In the genomic region with DNA sequence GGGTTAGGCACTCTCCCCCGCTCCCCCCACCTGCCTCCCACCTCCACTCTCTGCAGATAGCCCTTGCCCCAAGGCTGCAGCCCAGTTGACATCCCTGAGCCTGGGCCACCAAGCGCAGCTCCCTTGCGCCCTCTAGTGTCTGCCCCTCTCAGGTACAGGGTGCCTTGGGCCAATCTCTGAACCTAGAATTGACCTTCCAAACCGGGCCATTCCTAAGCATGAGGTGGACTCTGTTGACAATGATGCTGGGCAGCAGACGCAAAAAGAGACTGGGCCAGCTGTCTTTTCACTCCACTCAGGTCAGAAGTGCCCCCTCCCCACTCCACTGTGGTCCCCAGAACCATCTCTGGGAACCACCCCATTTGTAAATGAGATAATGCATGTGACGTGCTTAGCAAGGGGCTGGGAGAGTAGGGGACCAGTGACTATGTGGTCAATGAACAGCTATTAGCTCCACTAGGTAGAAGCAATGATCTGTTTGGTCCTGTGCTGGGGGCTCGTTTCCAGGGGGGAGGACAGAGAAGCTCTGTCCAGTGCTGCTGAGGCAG, we compare ENCODE assay signal across 8 cellular contexts. TPM values are rescaled to one million over a fixed set of nuclear protein-coding genes. Genes with fewer than 3 reads are reported as not detected.
DNase-seq lines count a peak whose midpoint lies in the region; ATAC-seq and TF ChIP-seq lines count a peak whose summit lies in the region.

No MANE protein-coding gene starts in this region.

- peaks cover 0 to 5% (median 0%) of the 10 kb centered on the region in 7 donors for H3K9me3 Mint-ChIP-seq in CD14-positive monocyte
- no peaks in the 10 kb centered on the region for H3K9me3 Mint-ChIP-seq in activated T-cell treated with anti-CD3 and anti-CD28 coated beads, Interleukin-2, amount 50 U/mL, for 72 hours
- H3K9me3 Mint-ChIP-seq in osteocyte (ENCODE audit: unreplicated experiment): no peaks in the 10 kb centered on the region

- H3K79me2 ChIP-seq in PC-3 (ENCODE audit: low read length): no peaks in the 10 kb centered on the region

- CTCF ChIA-PET in PC-3 (lab: Charles Lee): no interaction called here

- H3K4me3 ChIP-seq in PC-3 (ENCODE audit: low read length): no peak overlapping the region
- H3K4me3 ChIP-seq in foreskin fibroblast (ENCODE audit: low read depth in 1 of 2, low read length in 2 of 2): no peak overlapping the region
- H3K4me3 ChIP-seq in transverse colon: no peak overlapping the region

- H3K9ac ChIP-seq in PC-3 (ENCODE audit: low read length): no peak overlapping the region

- H3K27ac Mint-ChIP-seq in CD14-positive monocyte (peak overlapping the region in 4 of 7 donors; percentile 70 to 79 (median 75)), osteocyte (ENCODE audit: unreplicated experiment) (no peak overlapping the region)
- peak overlapping the region; percentile 22 for H3K27ac Mint-ChIP-seq in activated T-cell treated with anti-CD3 and anti-CD28 coated beads, Interleukin-2, amount 50 U/mL, for 72 hours

- H4K20me1 ChIP-seq in PC-3 (ENCODE audit: low read length): no peaks in the 10 kb centered on the region

- no peaks in the 10 kb centered on the region for H3K9me2 ChIP-seq in PC-3 (replicated peaks; ENCODE audit: low read length)

- peaks cover 40% of the 10 kb centered on the region for H3K4me1 Mint-ChIP-seq in CD14-positive monocyte
- H3K4me1 Mint-ChIP-seq in activated T-cell treated with anti-CD3 and anti-CD28 coated beads, Interleukin-2, amount 50 U/mL, for 72 hours (ENCODE audit: low read depth): peaks cover 52% of the 10 kb centered on the region
- peaks cover 15% of the 10 kb centered on the region for H3K4me1 Mint-ChIP-seq in osteocyte (ENCODE audit: unreplicated experiment)

- TF ChIP-seq CTCF in CD14-positive monocyte (IDR thresholded peaks at IDR 0.05) (peak; percentile 93), PC-3 (conservative IDR thresholded peaks at IDR 0.05; ENCODE audit: low read depth, low read length) (peak; percentile 92), foreskin fibroblast (IDR thresholded peaks at IDR 0.05; ENCODE audit: low read depth, low read length) (peak; percentile 98), osteocyte (IDR thresholded peaks at IDR 0.05) (peak; percentile 84), transverse colon (IDR thresholded peaks at IDR 0.05) (peak; percentile 92 to 93 (median 93))

- DNase-seq in CD14-positive monocyte (ENCODE audit: low spot score): peak; percentile 79
- DNase-seq in H4 (ENCODE audit: low spot score): peak; percentile 32
- DNase-seq in PC-3: peak; percentile 65
- DNase-seq in activated T-cell treated with anti-CD3 and anti-CD28 coated beads, Interleukin-2, amount 50 U/mL, for 72 hours: peak; percentile 86 to 91
- DNase-seq in foreskin fibroblast: peak; percentile 33 to 75
- no peak for DNase-seq in osteocyte (ENCODE audit: extremely low spot score, unreplicated experiment)
- DNase-seq in transverse colon: peak; percentile 84

- H3K36me3 ChIP-seq in PC-3 (ENCODE audit: low read depth, low read length) (no peaks in the 10 kb centered on the region), transverse colon (no peaks in the 10 kb centered on the region)

- H3K36me3 Mint-ChIP-seq in CD14-positive monocyte (peaks cover 2 to 4% of the 10 kb centered on the region in 2 donors), osteocyte (ENCODE audit: unreplicated experiment) (no peaks in the 10 kb centered on the region)
- no peaks in the 10 kb centered on the region for H3K36me3 Mint-ChIP-seq in activated T-cell treated with anti-CD3 and anti-CD28 coated beads, Interleukin-2, amount 50 U/mL, for 72 hours (ENCODE audit: insufficient read depth in 2 of 2)

- no peak overlapping the region for H3K4me3 Mint-ChIP-seq in CD14-positive monocyte
- no peak overlapping the region for H3K4me3 Mint-ChIP-seq in activated T-cell treated with anti-CD3 and anti-CD28 coated beads, Interleukin-2, amount 50 U/mL, for 72 hours
- no peak overlapping the region for H3K4me3 Mint-ChIP-seq in osteocyte (ENCODE audit: unreplicated experiment)

- H3K4me2 ChIP-seq in PC-3 (ENCODE audit: low read length): no peak overlapping the region

- H3K27me3 ChIP-seq in PC-3 (ENCODE audit: low read length) (no peaks in the 10 kb centered on the region), transverse colon (no peaks in the 10 kb centered on the region)

- no peak overlapping the region for H2AFZ ChIP-seq in PC-3 (ENCODE audit: low read length)

- BruUV-seq in PC-3 (replicated peaks; lab: Mats Ljungman, UMichigan): no TSS peak

- H3K27ac ChIP-seq in PC-3 (ENCODE audit: low read length) (no peak overlapping the region), transverse colon (no peak overlapping the region)

- ATAC-seq in PC-3: peak; percentile 74
- peak; percentile 53 to 58 for ATAC-seq in activated T-cell treated with anti-CD3 and anti-CD28 coated beads, Interleukin-2, amount 50 U/mL, for 72 hours (replicated peaks in 1 of 2)
- ATAC-seq in GM18520 (IDR thresholded peaks at IDR 0.05; ENCODE audit: unreplicated experiment): no peak

- no peaks in the 10 kb centered on the region for H3F3A ChIP-seq in PC-3 (ENCODE audit: low read length, unreplicated experiment)

- in situ Hi-C loops in transverse colon (cut with MboI; ENCODE audit: low pct_ligation_motif_present in 1 of 4, low pct_unique_long_range_greater_than_20kb in 1 of 4, low sequenced_read_pairs in 3 of 4): loop anchor here in 1 of 4 donors (25.0 kb wide), 1 partner anchor 715 kb away; no protein-coding TSS in a partner anchor

- H3K4me1 ChIP-seq in PC-3 (ENCODE audit: insufficient read depth, low read length): peaks cover 29% of the 10 kb centered on the region
- H3K4me1 ChIP-seq in transverse colon: no peaks in the 10 kb centered on the region

- 33% methylated on average over 7 of the region's 7 CpGs; no CpG with 5 or more reads in 1 of the 2 donors for WGBS in transverse colon (ENCODE audit: low coverage in 1 of 2), 2 donors

- no peak for TF ChIP-seq EP300 in transverse colon (IDR thresholded peaks at IDR 0.05; ENCODE audit: low read depth)

- POLR2A ChIA-PET in PC-3 (lab: Charles Lee; ENCODE audit: unreplicated experiment): no interaction called here

- H3K9me3 ChIP-seq in PC-3 (ENCODE audit: low read length) (no peaks in the 10 kb centered on the region), transverse colon (no peaks in the 10 kb centered on the region)

- no peak for TF ChIP-seq POLR2A in transverse colon (IDR thresholded peaks at IDR 0.05)

- peaks cover 0 to 4% (median 2%) of the 10 kb centered on the region in 3 donors for H3K27me3 Mint-ChIP-seq in CD14-positive monocyte (ENCODE audit: low read depth in 3 of 3)
- no peaks in the 10 kb centered on the region for H3K27me3 Mint-ChIP-seq in activated T-cell treated with anti-CD3 and anti-CD28 coated beads, Interleukin-2, amount 50 U/mL, for 72 hours (ENCODE audit: low read depth)
- H3K27me3 Mint-ChIP-seq in osteocyte (ENCODE audit: unreplicated experiment): peaks cover under 1% of the 10 kb centered on the region

- intact Hi-C loops in CD14-positive monocyte (cut with micrococcal nuclease): loop anchor here (2.0 to 10.0 kb wide), 4 partner anchors 40 to 750 kb away; no protein-coding TSS in a partner anchor
- intact Hi-C loops in PC-3 (cut with micrococcal nuclease): no loop called here
- intact Hi-C loops in transverse colon (cut with DNase I; ENCODE audit: low total_unique reads): loop anchor here (5.0 kb wide), 1 partner anchor 730 kb away; no protein-coding TSS in a partner anchor

RNA-seq across cellular contexts. Expression of a gene that starts 43.3 kb away (rescaled TPM):
- 10 to 100 TPM; 20.2 to 23.9 TPM for polyA plus RNA-seq in CD14-positive monocyte
- 0.10 and 0.21 TPM in 2 replicates for total RNA-seq in H4 (2014; rRNA removed; shearing (Covaris generic))
- total RNA-seq in PC-3 (2014; rRNA removed) (0.40 and 1.3 TPM in 2 replicates), osteocyte (0.60 and 0.64 TPM in 2 replicates), transverse colon (1 to 10 TPM in 2 of 4 donors, under 1 TPM in 2; 0.20 to 4.2 (median 1.8) TPM)
- 1 to 10 TPM in 1 of 2 donors, under 1 TPM in 1; 0.72 to 1.9 TPM for total RNA-seq in activated T-cell treated with anti-CD3 and anti-CD28 coated beads, Interleukin-2, amount 50 U/mL, for 72 hours

RNA-seq across cellular contexts. Expression of a gene that starts 60.0 kb away (rescaled TPM):
- polyA plus RNA-seq in CD14-positive monocyte: 10 to 100 TPM; 24.8 to 28.6 TPM
- 11.1 and 13.2 TPM in 2 replicates for total RNA-seq in H4 (2014; rRNA removed; shearing (Covaris generic))
- 34.2 and 46.8 TPM in 2 replicates for total RNA-seq in PC-3 (2014; rRNA removed)
- 100 to 1,000 TPM; 176 to 248 TPM for total RNA-seq in activated T-cell treated with anti-CD3 and anti-CD28 coated beads, Interleukin-2, amount 50 U/mL, for 72 hours
- total RNA-seq in osteocyte: 82.6 and 83.2 TPM in 2 replicates
- 100 to 1,000 TPM; 135 to 358 (median 233) TPM for total RNA-seq in transverse colon
